ENCODE assay signal across 18 cellular contexts in genomic region chr3:111302073-111302472, GRCh38.
DNase-seq lines count a peak whose midpoint lies in the region; ATAC-seq and TF ChIP-seq lines count a peak whose summit lies in the region.
"Had no signal": no experiment of that assay in that cellular context is flagged by ENCODE, and none has a peak within 500 bp of the region (broad histone marks: within the 10 kb centered on the region; RNA-seq: fewer than 3 reads in every experiment).

No MANE protein-coding gene starts in this region.

- intact Hi-C loops in natural killer cell (cut with micrococcal nuclease) (no loop called here), left lung (cut with DNase I) (no loop called here)

- H3K4me3 ChIP-seq in left lung: no peak overlapping the region
- H3K4me3 ChIP-seq: A549; BLaER1 treated with 17β-estradiol and CSF1 and Interleukin-3, amounts not matched to agents 10 nM and 100 nM; GM12878 had no signal

- H3K27me3 Mint-ChIP-seq in T-helper 1 cell treated with Interleukin-12 subunit alpha and Interleukin-12 subunit beta and Interleukin-4 antibody, amounts not matched to agents 30 μg/mL and 1 μg/mL, for 36 hours (ENCODE audit: low read depth): no peaks in the 10 kb centered on the region
- peaks cover 4 to 12% of the 10 kb centered on the region in 2 donors for H3K27me3 Mint-ChIP-seq in natural killer cell treated with Interleukin-12 subunit alpha and Interleukin-12 subunit beta and Interleukin-15 and Interleukin-18, amount 100 ng/mL, for 72 hours
- H3K27me3 Mint-ChIP-seq in natural killer cell (ENCODE audit: low read depth in 2 of 2): peaks cover 7 to 9% of the 10 kb centered on the region in 2 donors

- H3K9me3 ChIP-seq in left lung: no peaks in the 10 kb centered on the region
- H3K9me3 ChIP-seq: A549 had no signal

- H3K27me3 ChIP-seq in left lung: no peaks in the 10 kb centered on the region
- H3K27me3 ChIP-seq: BLaER1 treated with 17β-estradiol and CSF1 and Interleukin-3, amounts not matched to agents 10 nM and 100 nM had no signal

- peak overlapping the region; percentile 2 for H3K4me3 Mint-ChIP-seq in T-helper 1 cell treated with Interleukin-12 subunit alpha and Interleukin-12 subunit beta and Interleukin-4 antibody, amounts not matched to agents 30 μg/mL and 1 μg/mL, for 36 hours
- H3K4me3 Mint-ChIP-seq in natural killer cell treated with Interleukin-12 subunit alpha and Interleukin-12 subunit beta and Interleukin-15 and Interleukin-18, amount 100 ng/mL, for 72 hours: peak overlapping the region; percentile 7
- H3K4me3 Mint-ChIP-seq in natural killer cell: no peak overlapping the region
- H3K4me3 Mint-ChIP-seq: CD8-positive, alpha-beta T cell; H9 had no signal

- no peaks in the 10 kb centered on the region for H3K9me3 Mint-ChIP-seq in T-helper 1 cell treated with Interleukin-12 subunit alpha and Interleukin-12 subunit beta and Interleukin-4 antibody, amounts not matched to agents 30 μg/mL and 1 μg/mL, for 36 hours
- H3K9me3 Mint-ChIP-seq in natural killer cell treated with Interleukin-12 subunit alpha and Interleukin-12 subunit beta and Interleukin-15 and Interleukin-18, amount 100 ng/mL, for 72 hours: no peaks in the 10 kb centered on the region
- H3K9me3 Mint-ChIP-seq in natural killer cell: no peaks in the 10 kb centered on the region
- H3K9me3 Mint-ChIP-seq: CD8-positive, alpha-beta T cell; H9 had no signal

- DNase-seq in T-helper 1 cell (no peak), natural killer cell (no peak), left lung (no peak), NCI-H2081 treated with DMSO at 0.1 percent for 48 hours (lab: John Stamatoyannopoulos, UW) (no peak), omental fat pad (ENCODE audit: low spot score) (no peak)
- no peak for DNase-seq in natural killer cell treated with Interleukin-12 subunit alpha and Interleukin-12 subunit beta and Interleukin-15 and Interleukin-18, amount 100 ng/mL, for 72 hours (ENCODE audit: low spot score)
- no peak for DNase-seq in stimulated activated naive CD8-positive, alpha-beta T cell treated with anti-CD3 and anti-CD28 coated beads, Interleukin-15, Interleukin-2, amounts not matched to agents 100 U/mL and 50 U/mL, for 24 hours
- DNase-seq: Calu3; CD8-positive, alpha-beta T cell; DMS79 treated with DMSO at 0.1 percent for 48 hours; EL; H9 had no signal

- no peak overlapping the region for H3K27ac ChIP-seq in left lung
- H3K27ac ChIP-seq: 22Rv1; A549; BLaER1 treated with 17β-estradiol and CSF1 and Interleukin-3, amounts not matched to agents 10 nM and 100 nM had no signal

- H3K36me3 Mint-ChIP-seq in T-helper 1 cell treated with Interleukin-12 subunit alpha and Interleukin-12 subunit beta and Interleukin-4 antibody, amounts not matched to agents 30 μg/mL and 1 μg/mL, for 36 hours (ENCODE audit: low read depth): peaks cover 7% of the 10 kb centered on the region
- no peaks in the 10 kb centered on the region for H3K36me3 Mint-ChIP-seq in natural killer cell treated with Interleukin-12 subunit alpha and Interleukin-12 subunit beta and Interleukin-15 and Interleukin-18, amount 100 ng/mL, for 72 hours
- H3K36me3 Mint-ChIP-seq in natural killer cell: no peaks in the 10 kb centered on the region
- H3K36me3 Mint-ChIP-seq: CD8-positive, alpha-beta T cell had no signal

- ATAC-seq in natural killer cell treated with Interleukin-12 subunit alpha and Interleukin-12 subunit beta and Interleukin-15 and Interleukin-18, amount 100 ng/mL, for 72 hours: no peak
- ATAC-seq in natural killer cell (no peak), left lung (peak; percentile 88), omental fat pad (ENCODE audit: low FRiP score) (no peak)
- ATAC-seq in stimulated activated naive CD8-positive, alpha-beta T cell treated with anti-CD3 and anti-CD28 coated beads, Interleukin-15, Interleukin-2, amounts not matched to agents 100 U/mL and 50 U/mL, for 24 hours: no peak
- ATAC-seq: A549; CD8-positive, alpha-beta T cell; GM12878; HepG2 had no signal

- no peaks in the 10 kb centered on the region for H3K36me3 ChIP-seq in left lung
- H3K36me3 ChIP-seq: BLaER1 treated with 17β-estradiol and CSF1 and Interleukin-3, amounts not matched to agents 10 nM and 100 nM had no signal

- TF ChIP-seq CTCF in natural killer cell (IDR thresholded peaks at IDR 0.05) (no peak), left lung (IDR thresholded peaks at IDR 0.05) (no peak), omental fat pad (IDR thresholded peaks at IDR 0.05) (no peak)

- peaks cover 50% of the 10 kb centered on the region for H3K4me1 Mint-ChIP-seq in T-helper 1 cell treated with Interleukin-12 subunit alpha and Interleukin-12 subunit beta and Interleukin-4 antibody, amounts not matched to agents 30 μg/mL and 1 μg/mL, for 36 hours (ENCODE audit: low read depth)
- peaks cover 29 to 45% of the 10 kb centered on the region in 2 donors for H3K4me1 Mint-ChIP-seq in natural killer cell treated with Interleukin-12 subunit alpha and Interleukin-12 subunit beta and Interleukin-15 and Interleukin-18, amount 100 ng/mL, for 72 hours (ENCODE audit: low read depth in 2 of 2)
- peaks cover 13% of the 10 kb centered on the region in 2 donors for H3K4me1 Mint-ChIP-seq in natural killer cell

- H3K4me1 ChIP-seq in left lung: no peaks in the 10 kb centered on the region
- H3K4me1 ChIP-seq: A549 had no signal

- H3K27ac Mint-ChIP-seq in T-helper 1 cell treated with Interleukin-12 subunit alpha and Interleukin-12 subunit beta and Interleukin-4 antibody, amounts not matched to agents 30 μg/mL and 1 μg/mL, for 36 hours: no peak overlapping the region
- H3K27ac Mint-ChIP-seq in natural killer cell treated with Interleukin-12 subunit alpha and Interleukin-12 subunit beta and Interleukin-15 and Interleukin-18, amount 100 ng/mL, for 72 hours: peak overlapping the region; percentile 31 to 46
- H3K27ac Mint-ChIP-seq in natural killer cell: no peak overlapping the region
- H3K27ac Mint-ChIP-seq: CD8-positive, alpha-beta T cell; H9 had no signal

Comparison
In these comparisons a context has a peak if more than half of its experiments do, and no peak if none do; other contexts are left out.
1. H3K27ac Mint-ChIP-seq: peak in natural killer cell treated with Interleukin-12 subunit alpha and Interleukin-12 subunit beta and Interleukin-15 and Interleukin-18, amount 100 ng/mL, for 72 hours (2 of 2); none in T-helper 1 cell treated with Interleukin-12 subunit alpha and Interleukin-12 subunit beta and Interleukin-4 antibody, amounts not matched to agents 30 μg/mL and 1 μg/mL, for 36 hours (single experiment) and natural killer cell (0 of 2).